In genomic region chr1:220687809-220688208, GRCh38 we compare ENCODE assay signal across 27 cellular contexts.
"Had no signal": no experiment of that assay in that cellular context is flagged by ENCODE, and none has a peak within 500 bp of the region (broad histone marks: within the 10 kb centered on the region; RNA-seq: fewer than 3 reads in every experiment).

No MANE protein-coding gene starts in this region.

- DNase-seq: islet precursor cell; left ventricle myocardium inferior; mesendoderm; naive B cell; natural killer cell; nephron progenitor cell; ovary; retina; right cardiac atrium; stimulated activated CD4-positive, alpha-beta T cell treated with anti-CD3 and anti-CD28 coated beads, Interleukin-12 subunit alpha, Interleukin-12 subunit beta, amount 100 ng/mL, for 4 hours; stimulated activated CD4-positive, alpha-beta T cell treated with anti-CD3 and anti-CD28 coated beads, Interleukin-15, amount 100 ng/mL, for 24 hours; stimulated activated CD4-positive, alpha-beta T cell treated with anti-CD3 and anti-CD28 coated beads, Interleukin-2, amount 100 ng/mL, for 24 hours; stimulated activated CD4-positive, alpha-beta T cell treated with anti-CD3 and anti-CD28 coated beads, Interleukin-4, amount 100 ng/mL, for 1 hour; stimulated activated naive B cell treated with anti-CD40 and anti-IgM and Interleukin-4, amounts not matched to agents 10 μg/mL and 1 μg/mL and 100 μg/mL, for 72 hours; stimulated activated naive CD8-positive, alpha-beta T cell treated with anti-CD3 and anti-CD28 coated beads, Interleukin-15, Interleukin-2, amounts not matched to agents 100 U/mL and 50 U/mL, for 24 hours; stomach; tibial artery; trophoblast cell; upper lobe of right lung had no signal

- H3K4me3 ChIP-seq: hepatocyte, left ventricle myocardium inferior, lung, ovary, skin epidermis, stomach, suprapubic skin, thoracic aorta, tibial artery, upper lobe of right lung had no signal

- H3K27me3 ChIP-seq: hepatocyte, ovary, tibial artery, upper lobe of right lung had no signal

- H2AFZ ChIP-seq: hepatocyte had no signal

- H3K27ac ChIP-seq: hepatocyte, left ventricle myocardium inferior, ovary, skin epidermis, stomach, suprapubic skin, thoracic aorta, tibial artery, upper lobe of right lung had no signal

- H3K27ac Mint-ChIP-seq: mesothelial cell of epicardium; naive B cell; natural killer cell; nephron progenitor cell; progenitor cell of endocrine pancreas; stimulated activated naive B cell treated with anti-CD40 and anti-IgM and Interleukin-4, amounts not matched to agents 10 μg/mL and 1 μg/mL and 100 μg/mL, for 72 hours had no signal

- H3K36me3 Mint-ChIP-seq: mesothelial cell of epicardium, naive B cell, natural killer cell had no signal

- H3K36me3 ChIP-seq: left ventricle myocardium inferior, ovary, stomach, suprapubic skin, thoracic aorta, tibial artery, upper lobe of right lung had no signal

- ATAC-seq: natural killer cell; right cardiac atrium; sciatic nerve; stimulated activated naive B cell treated with anti-CD40 and anti-IgM and Interleukin-4, amounts not matched to agents 10 μg/mL and 1 μg/mL and 100 μg/mL, for 72 hours; stimulated activated naive CD8-positive, alpha-beta T cell treated with anti-CD3 and anti-CD28 coated beads, Interleukin-15, Interleukin-2, amounts not matched to agents 100 U/mL and 50 U/mL, for 24 hours; upper lobe of right lung had no signal

- H3K4me2 ChIP-seq: hepatocyte had no signal

- H3K4me3 Mint-ChIP-seq: mesothelial cell of epicardium; natural killer cell; nephron progenitor cell; stimulated activated naive B cell treated with anti-CD40 and anti-IgM and Interleukin-4, amounts not matched to agents 10 μg/mL and 1 μg/mL and 100 μg/mL, for 72 hours had no signal

- H3K9me3 ChIP-seq: left ventricle myocardium inferior, ovary, stomach, suprapubic skin, thoracic aorta, tibial artery, upper lobe of right lung had no signal

- H3K9me3 Mint-ChIP-seq: mesothelial cell of epicardium; naive B cell; natural killer cell; nephron progenitor cell; stimulated activated naive B cell treated with anti-CD40 and anti-IgM and Interleukin-4, amounts not matched to agents 10 μg/mL and 1 μg/mL and 100 μg/mL, for 72 hours had no signal
